Comparison of ENCODE assay signal across 16 cellular contexts in genomic region chr5:76942581-76942980, GRCh38. TPM values are rescaled to one million over a fixed set of nuclear protein-coding genes. Genes with fewer than 3 reads are reported as not detected.
DNase-seq lines count a peak whose midpoint lies in the region; ATAC-seq and TF ChIP-seq lines count a peak whose summit lies in the region.
"Had no signal": no experiment of that assay in that cellular context is flagged by ENCODE, and none has a peak within 500 bp of the region (broad histone marks: within the 10 kb centered on the region; RNA-seq: fewer than 3 reads in every experiment).

No MANE protein-coding gene starts in this region.

- no peak overlapping the region for H3K27ac Mint-ChIP-seq in stimulated activated naive CD8-positive, alpha-beta T cell treated with anti-CD3 and anti-CD28 coated beads, Interleukin-15, amount 100 ng/mL, for 72 hours
- H3K27ac Mint-ChIP-seq: natural killer cell treated with Interleukin-12 subunit alpha and Interleukin-12 subunit beta and Interleukin-15 and Interleukin-18, amount 100 ng/mL, for 72 hours had no signal

- H3K9me3 Mint-ChIP-seq in stimulated activated naive CD8-positive, alpha-beta T cell treated with anti-CD3 and anti-CD28 coated beads, Interleukin-15, amount 100 ng/mL, for 72 hours, result peaks cover 6 to 9% of the 10 kb centered on the region in 2 donors
- H3K9me3 Mint-ChIP-seq: natural killer cell treated with Interleukin-12 subunit alpha and Interleukin-12 subunit beta and Interleukin-15 and Interleukin-18, amount 100 ng/mL, for 72 hours had no signal

- peaks cover 38% of the 10 kb centered on the region for H3K27me3 Mint-ChIP-seq in stimulated activated naive CD8-positive, alpha-beta T cell treated with anti-CD3 and anti-CD28 coated beads, Interleukin-15, amount 100 ng/mL, for 72 hours

- TF ChIP-seq CTCF in foreskin keratinocyte (conservative IDR thresholded peaks at IDR 0.05) (no peak), mucosa of descending colon (IDR thresholded peaks at IDR 0.05) (no peak)

- intact Hi-C loops in mucosa of descending colon (cut with DNase I, micrococcal nuclease), result no loop called here

- peak; percentile 35 for ATAC-seq in stimulated activated naive CD8-positive, alpha-beta T cell treated with anti-CD3 and anti-CD28 coated beads, Interleukin-15, amount 100 ng/mL, for 72 hours
- no peak for ATAC-seq in stimulated activated naive CD8-positive, alpha-beta T cell treated with anti-CD3 and anti-CD28 coated beads, Interleukin-15, Interleukin-2, amounts not matched to agents 100 U/mL and 50 U/mL, for 24 hours
- ATAC-seq in foreskin keratinocyte (peak; percentile 76), HG03025 (IDR thresholded peaks at IDR 0.05; ENCODE audit: low FRiP score, unreplicated experiment) (no peak), mucosa of descending colon (no peak)
- ATAC-seq: right lobe of liver had no signal

- H3K36me3 ChIP-seq in mucosa of descending colon (ENCODE audit: low read depth), result no peaks in the 10 kb centered on the region
- H3K36me3 ChIP-seq: adrenal gland, right lobe of liver had no signal

- peaks cover 20% of the 10 kb centered on the region for H3K27me3 ChIP-seq in foreskin keratinocyte
- H3K27me3 ChIP-seq: adrenal gland, right lobe of liver had no signal

- H3K27ac ChIP-seq in foreskin keratinocyte, result no peak overlapping the region
- H3K27ac ChIP-seq: adrenal gland, right lobe of liver had no signal

- peaks cover 10% of the 10 kb centered on the region for H3K4me1 Mint-ChIP-seq in stimulated activated naive CD8-positive, alpha-beta T cell treated with anti-CD3 and anti-CD28 coated beads, Interleukin-15, amount 100 ng/mL, for 72 hours

- H3K4me1 ChIP-seq in foreskin keratinocyte, result no peaks in the 10 kb centered on the region
- no peaks in the 10 kb centered on the region for H3K4me1 ChIP-seq in mucosa of descending colon (ENCODE audit: low read depth)
- H3K4me1 ChIP-seq: right lobe of liver had no signal

- no peaks in the 10 kb centered on the region for H3K9me3 ChIP-seq in mucosa of descending colon
- H3K9me3 ChIP-seq: adrenal gland, right lobe of liver had no signal

- no peak for DNase-seq in stimulated activated naive CD8-positive, alpha-beta T cell treated with anti-CD3 and anti-CD28 coated beads, Interleukin-15, amount 100 ng/mL, for 72 hours
- DNase-seq in stimulated activated naive CD8-positive, alpha-beta T cell treated with anti-CD3 and anti-CD28 coated beads, Interleukin-15, Interleukin-2, amounts not matched to agents 100 U/mL and 50 U/mL, for 24 hours, result no peak
- DNase-seq in T1000 (lab: John Stamatoyannopoulos, UW), result peak; percentile 61
- DNase-seq in foreskin keratinocyte, result peak in 1 of 2 donors; percentile 59
- no peak for DNase-seq in mucosa of descending colon
- DNase-seq in NK-92 (lab: John Stamatoyannopoulos, UW; ENCODE audit: unreplicated experiment), result no peak
- DNase-seq in NCI-H1930 (lab: John Stamatoyannopoulos, UW), result no peak
- DNase-seq: ACHN; activated CD4-positive, CD25-positive, alpha-beta regulatory T cell treated with anti-CD3 and anti-CD28 coated beads, Interleukin-2, amount 50 U/mL, for 72 hours; activated T-cell treated with anti-CD3 and anti-CD28 coated beads for 4 hours; KG1; NCI-H2029 treated with DMSO at 0.1 percent for 48 hours; right lobe of liver had no signal

- no peak overlapping the region for H3K4me3 ChIP-seq in mucosa of descending colon
- H3K4me3 ChIP-seq: adrenal gland, right lobe of liver had no signal

- H3K4me3 Mint-ChIP-seq in stimulated activated naive CD8-positive, alpha-beta T cell treated with anti-CD3 and anti-CD28 coated beads, Interleukin-15, amount 100 ng/mL, for 72 hours, result no peak overlapping the region
- H3K4me3 Mint-ChIP-seq: natural killer cell treated with Interleukin-12 subunit alpha and Interleukin-12 subunit beta and Interleukin-15 and Interleukin-18, amount 100 ng/mL, for 72 hours had no signal

RNA-seq across cellular contexts. Expression of gene CRHBP, which starts 10.3 kb away (rescaled TPM):
- not detected in 2 replicates for total RNA-seq in foreskin keratinocyte
- polyA plus RNA-seq in foreskin keratinocyte, result not detected in 2 replicates
- total RNA-seq in mucosa of descending colon, result under 1 TPM in 2 of 3 donors, not detected in 1; 0.57 to 0.84 TPM
- total RNA-seq: natural killer cell treated with Interleukin-12 subunit alpha and Interleukin-12 subunit beta and Interleukin-15 and Interleukin-18, amount 100 ng/mL, for 72 hours had no signal

Comparison
In these comparisons a context has a peak if more than half of its experiments do, and no peak if none do; other contexts are left out.
1. ATAC-seq: peak in stimulated activated naive CD8-positive, alpha-beta T cell treated with anti-CD3 and anti-CD28 coated beads, Interleukin-15, amount 100 ng/mL, for 72 hours (single experiment) and foreskin keratinocyte (single experiment); none in stimulated activated naive CD8-positive, alpha-beta T cell treated with anti-CD3 and anti-CD28 coated beads, Interleukin-15, Interleukin-2, amounts not matched to agents 100 U/mL and 50 U/mL, for 24 hours (single experiment), HG03025 (single experiment) and mucosa of descending colon (single experiment).